Comparison of ENCODE assay signal across 14 cellular contexts in the genomic region with DNA sequence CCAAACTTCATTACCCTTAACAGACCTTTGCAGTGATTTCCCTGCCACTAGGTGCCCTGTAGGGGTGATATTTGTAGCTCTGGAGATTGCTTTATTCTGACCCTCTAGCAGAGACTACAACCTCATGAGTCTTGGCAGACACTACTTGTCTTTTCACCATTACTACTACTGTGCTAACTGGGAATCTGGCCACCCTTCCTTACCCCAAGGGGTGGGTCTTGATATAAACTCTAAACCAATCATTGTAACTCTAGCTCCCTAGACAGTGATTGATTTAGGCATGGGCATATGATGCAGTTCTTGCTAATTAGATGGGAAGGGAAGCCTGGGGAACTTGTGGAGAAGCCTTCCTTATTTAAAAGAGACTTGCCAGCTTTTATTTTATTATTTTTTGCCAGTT. TPM values are rescaled to one million over a fixed set of nuclear protein-coding genes. Genes with fewer than 3 reads are reported as not detected.
DNase-seq lines count a peak whose midpoint lies in the region; ATAC-seq and TF ChIP-seq lines count a peak whose summit lies in the region.
"Had no signal": no experiment of that assay in that cellular context is flagged by ENCODE, and none has a peak within 500 bp of the region (broad histone marks: within the 10 kb centered on the region; RNA-seq: fewer than 3 reads in every experiment).

No MANE protein-coding gene starts in this region.

- peak overlapping the region in 5 of 8 donors; percentile 26 to 100 (median 80) for H3K4me3 Mint-ChIP-seq in naive B cell
- no peak overlapping the region for H3K4me3 Mint-ChIP-seq in activated T-helper 1 cell treated with anti-CD3 and anti-CD28 coated beads, Interleukin-12 subunit alpha, Interleukin-12 subunit beta, Interleukin-2, Interleukin-4 antibody, amounts not matched to agents 30 ng/mL and 10 ng/mL and 1 ng/mL, durations not matched to agents 14 hours and 24 hours and 36 hours

- no peaks in the 10 kb centered on the region for H3K27me3 Mint-ChIP-seq in naive B cell
- H3K27me3 Mint-ChIP-seq in activated T-helper 1 cell treated with anti-CD3 and anti-CD28 coated beads, Interleukin-12 subunit alpha, Interleukin-12 subunit beta, Interleukin-2, Interleukin-4 antibody, amounts not matched to agents 30 ng/mL and 10 ng/mL and 1 ng/mL, durations not matched to agents 14 hours and 24 hours and 36 hours (ENCODE audit: insufficient read depth): no peaks in the 10 kb centered on the region

- no peaks in the 10 kb centered on the region for H3K27me3 ChIP-seq in PC-9 (ENCODE audit: insufficient read depth, low read depth)
- H3K27me3 ChIP-seq: brain microvascular endothelial cell, testis had no signal

- H3K9me2 ChIP-seq in PC-9 (ENCODE audit: insufficient read depth): no peaks in the 10 kb centered on the region

- TF ChIP-seq CTCF in HEK293 (tag by site-specific recombination; IDR thresholded peaks at IDR 0.05) (no peak), astrocyte of the cerebellum (IDR thresholded peaks at IDR 0.05; ENCODE audit: low read depth, low read length, missing control alignments) (no peak), PC-9 (conservative IDR thresholded peaks at IDR 0.05) (no peak)

- in situ Hi-C loops in astrocyte of the cerebellum (cut with HindIII; ENCODE audit: low sequenced_read_pairs): no loop called here

- H4K20me1 ChIP-seq in PC-9 (ENCODE audit: insufficient read depth): peaks cover 79% of the 10 kb centered on the region

- peak overlapping the region; percentile 85 to 98 (median 94) for H3K27ac Mint-ChIP-seq in naive B cell
- H3K27ac Mint-ChIP-seq in activated T-helper 1 cell treated with anti-CD3 and anti-CD28 coated beads, Interleukin-12 subunit alpha, Interleukin-12 subunit beta, Interleukin-2, Interleukin-4 antibody, amounts not matched to agents 30 ng/mL and 10 ng/mL and 1 ng/mL, durations not matched to agents 14 hours and 24 hours and 36 hours: no peak overlapping the region

- intact Hi-C loops in PC-9 (cut with micrococcal nuclease; ENCODE audit: unreplicated experiment): no loop called here
- intact Hi-C loops in activated T-helper 1 cell treated with anti-CD3 and anti-CD28 coated beads, Interleukin-12 subunit alpha, Interleukin-12 subunit beta, Interleukin-2, Interleukin-4 antibody, amounts not matched to agents 30 ng/mL and 10 ng/mL and 1 ng/mL, durations not matched to agents 14 hours and 24 hours and 36 hours (cut with micrococcal nuclease): no loop called here

- H3K4me1 Mint-ChIP-seq in naive B cell: peaks cover 43 to 73% (median 52%) of the 10 kb centered on the region in 3 donors
- peaks cover 44% of the 10 kb centered on the region for H3K4me1 Mint-ChIP-seq in activated T-helper 1 cell treated with anti-CD3 and anti-CD28 coated beads, Interleukin-12 subunit alpha, Interleukin-12 subunit beta, Interleukin-2, Interleukin-4 antibody, amounts not matched to agents 30 ng/mL and 10 ng/mL and 1 ng/mL, durations not matched to agents 14 hours and 24 hours and 36 hours (ENCODE audit: low read depth)

- peaks cover 28% of the 10 kb centered on the region for H3F3A ChIP-seq in PC-9 (ENCODE audit: insufficient read depth, low read depth)

- CTCF ChIA-PET in HEK293 (lab: Yijun Ruan, JAX): interaction anchor here (0.5 to 1.3 kb wide), 5 partner anchors 18 to 68 kb away, joined by 3 to 5 read pairs (median 3); partner anchors contain the start of genes TMEM39B and TXLNA
- CTCF ChIA-PET in PC-9 (lab: Charles Lee): no interaction called here

- H3K36me3 ChIP-seq in HEK293 (ENCODE audit: control insufficient read depth in 2 of 2, insufficient read depth in 1 of 2, low read length in 2 of 2) (peaks cover 0 to 27% of the 10 kb centered on the region in 2 experiments; a peak in 2 of 3 replicates), PC-9 (ENCODE audit: low read depth) (peaks cover 5% of the 10 kb centered on the region; the same call in 1 of the 2 replicates)

- DNase-seq in DMS 273 (lab: John Stamatoyannopoulos, UW; ENCODE audit: unreplicated experiment) (peak; percentile 56), DMS 273 treated with DMSO at 0.1 percent for 48 hours (lab: John Stamatoyannopoulos, UW) (no peak), astrocyte of the cerebellum (ENCODE audit: low read depth) (peak; percentile 29), naive B cell (no peak), PC-9 (no peak)
- DNase-seq in NK-92 treated with Interleukin-12 subunit alpha and Interleukin-12 subunit beta, amount 100 ng/mL, for 24 hours (lab: John Stamatoyannopoulos, UW): no peak
- DNase-seq in activated T-helper 1 cell treated with anti-CD3 and anti-CD28 coated beads, Interleukin-12 subunit alpha, Interleukin-12 subunit beta, Interleukin-2, Interleukin-4 antibody, amounts not matched to agents 30 ng/mL and 10 ng/mL and 1 ng/mL, durations not matched to agents 14 hours and 24 hours and 36 hours (ENCODE audit: low spot score): no peak
- DNase-seq: brain microvascular endothelial cell, HCEC 1CT, NCI-H1436 treated with DMSO at 0.1 percent for 48 hours, testis had no signal

- H3K4me1 ChIP-seq in HEK293 (ENCODE audit: control insufficient read depth, insufficient read depth, low read length) (peaks cover 13% of the 10 kb centered on the region), PC-9 (replicated peaks; ENCODE audit: insufficient read depth) (0 out of 2 replicates have a peak, but pooled peaks cover 5% of the 10 kb centered on the region)

- no peak overlapping the region for H3K4me3 ChIP-seq in HEK293 (ENCODE audit: low read depth, low read length)
- H3K4me3 ChIP-seq in astrocyte of the cerebellum (ENCODE audit: low read depth, low read length): no peak overlapping the region
- no peak overlapping the region for H3K4me3 ChIP-seq in PC-9
- H3K4me3 ChIP-seq: testis had no signal

- H3K9me3 Mint-ChIP-seq in naive B cell: no peaks in the 10 kb centered on the region
- H3K9me3 Mint-ChIP-seq in activated T-helper 1 cell treated with anti-CD3 and anti-CD28 coated beads, Interleukin-12 subunit alpha, Interleukin-12 subunit beta, Interleukin-2, Interleukin-4 antibody, amounts not matched to agents 30 ng/mL and 10 ng/mL and 1 ng/mL, durations not matched to agents 14 hours and 24 hours and 36 hours: no peaks in the 10 kb centered on the region

- no peaks in the 10 kb centered on the region for H3K9me3 ChIP-seq in HEK293 (ENCODE audit: control insufficient read depth, insufficient read depth, low read depth, low read length)
- H3K9me3 ChIP-seq in PC-9 (ENCODE audit: insufficient read depth, low read depth): no peaks in the 10 kb centered on the region
- H3K9me3 ChIP-seq: testis had no signal

- no peak overlapping the region for H2AFZ ChIP-seq in PC-9

- H3K27ac ChIP-seq in HEK293 (ENCODE audit: extremely low read depth, low read depth, low read length): no peak overlapping the region
- H3K27ac ChIP-seq in PC-9: no peak overlapping the region
- H3K27ac ChIP-seq: 22Rv1, brain microvascular endothelial cell, testis had no signal

- no peaks in the 10 kb centered on the region for H3K36me3 Mint-ChIP-seq in naive B cell
- H3K36me3 Mint-ChIP-seq in activated T-helper 1 cell treated with anti-CD3 and anti-CD28 coated beads, Interleukin-12 subunit alpha, Interleukin-12 subunit beta, Interleukin-2, Interleukin-4 antibody, amounts not matched to agents 30 ng/mL and 10 ng/mL and 1 ng/mL, durations not matched to agents 14 hours and 24 hours and 36 hours (ENCODE audit: low read depth): peaks cover 10% of the 10 kb centered on the region

- no peak for ATAC-seq in naive B cell (ENCODE audit: low read depth in 2 of 2)
- ATAC-seq: sciatic nerve had no signal

- no TSS peak for BruUV-seq in PC-9 (replicated peaks; lab: Mats Ljungman, UMichigan)

- POLR2A ChIA-PET in HEK293 (lab: Yijun Ruan, JAX) (interaction anchor here (1.8 to 5.0 kb wide), 2 partner anchors 40 to 68 kb away, joined by 6 to 33 read pairs; partner anchors contain the start of genes TMEM39B and TXLNA), PC-9 (lab: Charles Lee; ENCODE audit: unreplicated experiment) (no interaction called here)

- H3K79me2 ChIP-seq in PC-9 (ENCODE audit: low read depth): peaks cover 88% of the 10 kb centered on the region

- H3K4me2 ChIP-seq in PC-9: no peak overlapping the region

TF ChIP-seq in HEK293, 187 proteins besides CTCF, POLR2A, EP300 and RAD21 (continues in another document):
- TF ChIP-seq ZNF610 (tag by site-specific recombination; IDR thresholded peaks at IDR 0.05; ENCODE audit: borderline replicate concordance) (no peak), ZNF571 (tag by site-specific recombination; IDR thresholded peaks at IDR 0.05) (no peak), ZNF302 (tag by site-specific recombination; IDR thresholded peaks at IDR 0.05; ENCODE audit: low read depth) (no peak), ZEB2 (tag by site-specific recombination; IDR thresholded peaks at IDR 0.05) (no peak), SCRT1 (tag by site-specific recombination; IDR thresholded peaks at IDR 0.05; ENCODE audit: borderline replicate concordance) (no peak), ZNF585B (tag by site-specific recombination; IDR thresholded peaks at IDR 0.05) (no peak), GLI4 (tag by site-specific recombination; IDR thresholded peaks at IDR 0.05) (no peak), ZNF37A (tag by site-specific recombination; IDR thresholded peaks at IDR 0.05) (no peak), IKZF3 (tag by site-specific recombination; IDR thresholded peaks at IDR 0.05) (peak; percentile 75), ZSCAN16 (tag by site-specific recombination; IDR thresholded peaks at IDR 0.05) (no peak), REPIN1 (tag by site-specific recombination; IDR thresholded peaks at IDR 0.05; ENCODE audit: low read depth) (no peak), ZNF600 (tag by site-specific recombination; IDR thresholded peaks at IDR 0.05) (0 out of 2 replicates have a peak, but pooled peaks have one; percentile 11), SP2 (tag by site-specific recombination; IDR thresholded peaks at IDR 0.05) (peak; percentile 54), ZNF664 (tag by site-specific recombination; IDR thresholded peaks at IDR 0.05) (no peak), OSR2 (tag by site-specific recombination; IDR thresholded peaks at IDR 0.05) (peak; percentile 48; the same call in 1 of the 2 replicates)

RNA-seq across cellular contexts. Expression of gene KPNA6, which starts 3.9 kb away (rescaled TPM):
- 10 to 100 TPM; 10.3 to 35.2 (median 25.8) TPM for polyA plus RNA-seq in naive B cell (ENCODE audit: low read depth in 6 of 6)
- total RNA-seq in PC-9 (2021): 76.0 and 89.9 TPM in 2 replicates
- total RNA-seq in activated T-helper 1 cell treated with anti-CD3 and anti-CD28 coated beads, Interleukin-12 subunit alpha, Interleukin-12 subunit beta, Interleukin-2, Interleukin-4 antibody, amounts not matched to agents 30 ng/mL and 10 ng/mL and 1 ng/mL, durations not matched to agents 14 hours and 24 hours and 36 hours: 76.7 and 78.6 TPM in 2 replicates

RNA-seq across cellular contexts. Expression of gene TMEM39B, which starts 39.0 kb away (rescaled TPM):
- polyA plus RNA-seq in naive B cell (ENCODE audit: low read depth in 6 of 6): 1 to 10 TPM; 2.1 to 6.6 (median 4.1) TPM
- total RNA-seq in PC-9 (2021): 26.0 and 27.2 TPM in 2 replicates
- total RNA-seq in activated T-helper 1 cell treated with anti-CD3 and anti-CD28 coated beads, Interleukin-12 subunit alpha, Interleukin-12 subunit beta, Interleukin-2, Interleukin-4 antibody, amounts not matched to agents 30 ng/mL and 10 ng/mL and 1 ng/mL, durations not matched to agents 14 hours and 24 hours and 36 hours: 34.2 and 38.8 TPM in 2 replicates

Comparison
In these comparisons a context has a peak if more than half of its experiments do, and no peak if none do; other contexts are left out.
1. DNase-seq: peak in DMS 273 (single experiment) and astrocyte of the cerebellum (single experiment); none in DMS 273 treated with DMSO at 0.1 percent for 48 hours (single experiment), naive B cell (single experiment), NK-92 treated with Interleukin-12 subunit alpha and Interleukin-12 subunit beta, amount 100 ng/mL, for 24 hours (single experiment), PC-9 (0 of 2) and activated T-helper 1 cell treated with anti-CD3 and anti-CD28 coated beads, Interleukin-12 subunit alpha, Interleukin-12 subunit beta, Interleukin-2, Interleukin-4 antibody, amounts not matched to agents 30 ng/mL and 10 ng/mL and 1 ng/mL, durations not matched to agents 14 hours and 24 hours and 36 hours (single experiment).